Comparison of ENCODE assay signal across 15 cellular contexts in the genomic region with DNA sequence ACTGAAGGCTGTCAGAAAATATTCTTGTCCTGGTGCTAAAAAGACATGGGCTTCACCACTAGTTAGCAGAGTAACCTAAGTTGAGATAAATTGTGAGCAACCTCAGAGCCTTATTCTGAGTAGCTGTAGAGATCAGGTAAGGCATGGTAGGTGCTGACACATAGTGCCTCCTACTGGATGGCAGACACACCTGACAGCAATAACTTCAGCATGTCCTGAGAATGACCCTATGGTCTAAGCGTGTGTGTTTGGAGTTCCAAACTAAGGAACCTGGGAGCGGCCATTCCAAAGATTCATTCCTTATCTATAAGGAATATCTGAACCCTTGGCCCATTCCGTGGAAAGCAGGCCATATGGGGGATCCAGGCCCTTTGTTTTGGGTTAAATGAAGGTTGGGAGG. TPM values are rescaled to one million over a fixed set of nuclear protein-coding genes. Genes with fewer than 3 reads are reported as not detected.
DNase-seq lines count a peak whose midpoint lies in the region; ATAC-seq and TF ChIP-seq lines count a peak whose summit lies in the region.
"Had no signal": no experiment of that assay in that cellular context is flagged by ENCODE, and none has a peak within 500 bp of the region (broad histone marks: within the 10 kb centered on the region; RNA-seq: fewer than 3 reads in every experiment).

No MANE protein-coding gene starts in this region.

- H3K4me3 Mint-ChIP-seq in activated T-helper 1 cell treated with anti-CD3 and anti-CD28 coated beads, Interleukin-12 subunit alpha, Interleukin-12 subunit beta, Interleukin-2, Interleukin-4 antibody, amounts not matched to agents 30 ng/mL and 10 ng/mL and 1 ng/mL, durations not matched to agents 14 hours and 24 hours and 36 hours = peak overlapping the region; percentile 73
- H3K4me3 Mint-ChIP-seq in natural killer cell (no peak overlapping the region), immature natural killer cell (peak overlapping the region in 2 of 5 donors; percentile 19 to 32)

- peaks cover 6% of the 10 kb centered on the region for H3K36me3 Mint-ChIP-seq in activated T-helper 1 cell treated with anti-CD3 and anti-CD28 coated beads, Interleukin-12 subunit alpha, Interleukin-12 subunit beta, Interleukin-2, Interleukin-4 antibody, amounts not matched to agents 30 ng/mL and 10 ng/mL and 1 ng/mL, durations not matched to agents 14 hours and 24 hours and 36 hours (ENCODE audit: low read depth)
- H3K36me3 Mint-ChIP-seq in natural killer cell = no peaks in the 10 kb centered on the region
- H3K36me3 Mint-ChIP-seq in immature natural killer cell = peaks cover 0 to 4% (median 0%) of the 10 kb centered on the region in 3 donors

- no peaks in the 10 kb centered on the region for H3K27me3 Mint-ChIP-seq in activated T-helper 1 cell treated with anti-CD3 and anti-CD28 coated beads, Interleukin-12 subunit alpha, Interleukin-12 subunit beta, Interleukin-2, Interleukin-4 antibody, amounts not matched to agents 30 ng/mL and 10 ng/mL and 1 ng/mL, durations not matched to agents 14 hours and 24 hours and 36 hours (ENCODE audit: insufficient read depth)
- no peaks in the 10 kb centered on the region for H3K27me3 Mint-ChIP-seq in natural killer cell (ENCODE audit: low read depth in 2 of 2)
- peaks cover 0 to 4% (median 3%) of the 10 kb centered on the region in 3 donors for H3K27me3 Mint-ChIP-seq in immature natural killer cell (ENCODE audit: low read depth in 3 of 3)

- H3K27ac Mint-ChIP-seq in activated T-helper 1 cell treated with anti-CD3 and anti-CD28 coated beads, Interleukin-12 subunit alpha, Interleukin-12 subunit beta, Interleukin-2, Interleukin-4 antibody, amounts not matched to agents 30 ng/mL and 10 ng/mL and 1 ng/mL, durations not matched to agents 14 hours and 24 hours and 36 hours = peak overlapping the region; percentile 100
- H3K27ac Mint-ChIP-seq in natural killer cell (peak overlapping the region; percentile 53 to 80), immature natural killer cell (peak overlapping the region in 2 of 6 donors; percentile 6 to 67)

- H3K9me3 Mint-ChIP-seq in activated T-helper 1 cell treated with anti-CD3 and anti-CD28 coated beads, Interleukin-12 subunit alpha, Interleukin-12 subunit beta, Interleukin-2, Interleukin-4 antibody, amounts not matched to agents 30 ng/mL and 10 ng/mL and 1 ng/mL, durations not matched to agents 14 hours and 24 hours and 36 hours = peaks cover 3% of the 10 kb centered on the region
- H3K9me3 Mint-ChIP-seq in natural killer cell (no peaks in the 10 kb centered on the region), immature natural killer cell (no peaks in the 10 kb centered on the region)

- intact Hi-C loops in activated T-helper 1 cell treated with anti-CD3 and anti-CD28 coated beads, Interleukin-12 subunit alpha, Interleukin-12 subunit beta, Interleukin-2, Interleukin-4 antibody, amounts not matched to agents 30 ng/mL and 10 ng/mL and 1 ng/mL, durations not matched to agents 14 hours and 24 hours and 36 hours (cut with micrococcal nuclease) = loop anchor here (10.0 kb wide), 1 partner anchor 480 kb away; the partner anchor contains the start of gene GKAP1
- intact Hi-C loops in natural killer cell (cut with micrococcal nuclease) = no loop called here

- H3K4me3 ChIP-seq in HFF-Myc (replicated peaks; ENCODE audit: low read depth, low read length) = no peak overlapping the region
- H3K4me3 ChIP-seq: breast epithelium, esophagus squamous epithelium, pancreas had no signal

- peak; percentile 17 for DNase-seq in NCI-H82 (lab: John Stamatoyannopoulos, UW)
- DNase-seq in NCI-H82 treated with DMSO at 0.1 percent for 48 hours (lab: John Stamatoyannopoulos, UW; ENCODE audit: unreplicated experiment) = no peak
- no peak for DNase-seq in HFF-Myc (ENCODE audit: extremely low read depth, low read depth)
- peak; percentile 12 for DNase-seq in activated T-helper 1 cell treated with anti-CD3 and anti-CD28 coated beads, Interleukin-12 subunit alpha, Interleukin-12 subunit beta, Interleukin-2, Interleukin-4 antibody, amounts not matched to agents 30 ng/mL and 10 ng/mL and 1 ng/mL, durations not matched to agents 14 hours and 24 hours and 36 hours (ENCODE audit: low spot score)
- DNase-seq in natural killer cell = no peak
- no peak for DNase-seq in immature natural killer cell
- no peak for DNase-seq in activated gamma-delta T cell treated with Interleukin-2 at 50 U/mL for 16 hours
- DNase-seq: activated CD4-positive, alpha-beta T cell treated with anti-CD3 and anti-CD28 coated beads, Interleukin-2, amount 50 U/mL, for 4 hours; esophagus squamous epithelium; kidney; pancreas; stimulated activated CD4-positive, alpha-beta T cell treated with anti-CD3 and anti-CD28 coated beads, Interleukin-4, amount 100 ng/mL, for 1 hour had no signal

- ATAC-seq in natural killer cell (no peak), HG02763 (IDR thresholded peaks at IDR 0.05; ENCODE audit: unreplicated experiment) (no peak)
- ATAC-seq: pancreas had no signal

- peaks cover 96% of the 10 kb centered on the region for H3K4me1 Mint-ChIP-seq in activated T-helper 1 cell treated with anti-CD3 and anti-CD28 coated beads, Interleukin-12 subunit alpha, Interleukin-12 subunit beta, Interleukin-2, Interleukin-4 antibody, amounts not matched to agents 30 ng/mL and 10 ng/mL and 1 ng/mL, durations not matched to agents 14 hours and 24 hours and 36 hours (ENCODE audit: low read depth)
- H3K4me1 Mint-ChIP-seq in natural killer cell (peaks cover 36 to 37% of the 10 kb centered on the region in 2 donors), immature natural killer cell (peaks cover 36 to 60% of the 10 kb centered on the region in 2 donors)

- TF ChIP-seq CTCF in HFF-Myc (IDR thresholded peaks at IDR 0.05; ENCODE audit: low read depth, low read length, missing control alignments) (peak; percentile 3), natural killer cell (IDR thresholded peaks at IDR 0.05) (no peak)

RNA-seq across cellular contexts. Expression of gene SLC28A3, which starts 46.0 kb away (rescaled TPM):
- total RNA-seq in activated T-helper 1 cell treated with anti-CD3 and anti-CD28 coated beads, Interleukin-12 subunit alpha, Interleukin-12 subunit beta, Interleukin-2, Interleukin-4 antibody, amounts not matched to agents 30 ng/mL and 10 ng/mL and 1 ng/mL, durations not matched to agents 14 hours and 24 hours and 36 hours = 0.60 and 0.66 TPM in 2 replicates
- 1 to 10 TPM in 1 of 3 donors, under 1 TPM in 1, not detected in 1; 0.16 to 1.6 TPM for total RNA-seq in natural killer cell
- polyA plus RNA-seq in immature natural killer cell = under 1 TPM in 1 of 3 donors, not detected in 2; 0.28 TPM
- total RNA-seq: temporal lobe had no signal

Comparison
In these comparisons a context has a peak if more than half of its experiments do, and no peak if none do; other contexts are left out.
1. DNase-seq: peak in NCI-H82 (single experiment) and activated T-helper 1 cell treated with anti-CD3 and anti-CD28 coated beads, Interleukin-12 subunit alpha, Interleukin-12 subunit beta, Interleukin-2, Interleukin-4 antibody, amounts not matched to agents 30 ng/mL and 10 ng/mL and 1 ng/mL, durations not matched to agents 14 hours and 24 hours and 36 hours (single experiment); none in NCI-H82 treated with DMSO at 0.1 percent for 48 hours (single experiment), HFF-Myc (single experiment), natural killer cell (single experiment), immature natural killer cell (0 of 3) and activated gamma-delta T cell treated with Interleukin-2 at 50 U/mL for 16 hours (single experiment).